ENCODE assay signal across 11 cellular contexts in the genomic region with DNA sequence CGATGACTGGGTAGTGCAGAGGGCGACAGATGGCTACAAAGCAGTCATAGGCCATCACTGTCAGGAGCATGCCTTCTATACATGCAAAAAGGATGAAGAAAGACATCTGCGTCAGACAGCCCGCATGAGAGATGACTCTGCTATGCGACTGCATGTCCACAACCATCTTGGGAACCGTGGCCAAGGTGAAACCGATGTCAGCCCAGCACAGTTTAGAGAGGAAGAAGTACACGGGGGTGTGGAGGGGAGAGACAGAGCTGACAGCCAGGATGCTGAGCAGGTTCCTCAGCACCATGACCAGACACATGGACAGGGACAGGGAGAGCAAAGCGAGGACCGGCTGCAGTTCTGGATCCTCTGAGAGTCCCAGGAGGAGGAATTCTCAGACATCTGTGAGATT. TPM values are rescaled to one million over a fixed set of nuclear protein-coding genes. Genes with fewer than 3 reads are reported as not detected.
"Had no signal": no experiment of that assay in that cellular context is flagged by ENCODE, and none has a peak within 500 bp of the region (broad histone marks: within the 10 kb centered on the region; RNA-seq: fewer than 3 reads in every experiment).

No MANE protein-coding gene starts in this region.

RNA-seq across cellular contexts. Expression of a gene that starts 41.6 kb away (rescaled TPM):
- total RNA-seq: stomach, subcutaneous adipose tissue, suprapubic skin, temporal lobe, thoracic aorta, tibial nerve, ureter, urinary bladder had no signal

RNA-seq across cellular contexts. Expression of a gene that starts 44.7 kb away (rescaled TPM):
- total RNA-seq: stomach, subcutaneous adipose tissue, suprapubic skin, temporal lobe, thoracic aorta, thyroid gland, ureter, urinary bladder, uterus, vagina had no signal
- polyA plus RNA-seq: stomach, urinary bladder had no signal
